Comparison of ENCODE assay signal across 28 cellular contexts in genomic region chr6:125577263-125577662, GRCh38.
"Had no signal": no experiment of that assay in that cellular context is flagged by ENCODE, and none has a peak within 500 bp of the region (broad histone marks: within the 10 kb centered on the region; RNA-seq: fewer than 3 reads in every experiment).

No MANE protein-coding gene starts in this region.

- H3K36me3 ChIP-seq: ascending aorta, cardiac muscle cell, MG63 had no signal

- H3K4me1 ChIP-seq: ascending aorta had no signal

- H3K27ac ChIP-seq: ascending aorta, PC-9, RWPE1 had no signal

- DNase-seq: activated CD4-positive, alpha-beta T cell treated with anti-CD3 and anti-CD28 coated beads, Interleukin-2, amount 10 ng/mL, durations not matched to agents 24 days and 14 days; activated CD4-positive, alpha-beta T cell treated with anti-CD3 and anti-CD28 coated beads, Interleukin-2, amount 50 U/mL, for 4 hours; activated CD8-positive, alpha-beta T cell treated with anti-CD3 and anti-CD28 coated beads for 36 hours; activated gamma-delta T cell; activated naive CD4-positive, alpha-beta T cell treated with Interleukin-2 at 50 U/mL for 16 hours; activated naive CD8-positive, alpha-beta T cell treated with anti-CD3 and anti-CD28 coated beads, Interleukin-2, amount 10 ng/mL, durations not matched to agents 7 days and 5 days; activated T-cell treated with anti-CD3 and anti-CD28 coated beads, Interleukin-2, amount 50 U/mL, for 24 hours; amygdala; Kasumi-1; KG1; MG63; NCI-H1048; NCI-H1105 treated with DMSO at 0.1 percent for 48 hours; NCI-H1436; NCI-H187; NCI-H2029 treated with DMSO at 0.1 percent for 48 hours; NCI-H345; NCI-H526 treated with DMSO at 0.1 percent for 48 hours; NK-92 treated with Interleukin-12 subunit alpha and Interleukin-12 subunit beta, amount 100 ng/mL, for 24 hours; PC-9; SIG-M5; T1000 had no signal

- ATAC-seq: activated CD8-positive, alpha-beta T cell treated with anti-CD3 and anti-CD28 coated beads for 36 hours; Right ventricle myocardium inferior; SK-N-SH treated with all-trans-retinoic acid at 6 μM for 48 hours had no signal

- H3K4me2 ChIP-seq: PC-9 had no signal

- H3K9me3 ChIP-seq: ascending aorta, MG63 had no signal

- H2AFZ ChIP-seq: PC-9 had no signal

- FAIRE-seq: RCC 7860 had no signal

- H3K27me3 ChIP-seq: ascending aorta, cardiac muscle cell, MG63 had no signal

- H3K4me3 ChIP-seq: ascending aorta, cardiac muscle cell, MG63, PC-9 had no signal
